In genomic region chr12:104494137-104494815, GRCh38 we compare ENCODE assay signal across 8 cellular contexts. TPM values are rescaled to one million over a fixed set of nuclear protein-coding genes. Genes with fewer than 3 reads are reported as not detected.
DNase-seq lines count a peak whose midpoint lies in the region; ATAC-seq and TF ChIP-seq lines count a peak whose summit lies in the region.

No MANE protein-coding gene starts in this region.

- H3K27ac Mint-ChIP-seq in T-helper 17 cell = peak overlapping the region; percentile 99

- WGBS in body of pancreas, 2 donors = 77 to 82% methylated on average over 9 to 13 of the region's 13 CpGs

- no peak for TF ChIP-seq CTCF in body of pancreas (IDR thresholded peaks at IDR 0.05)
- no peak for TF ChIP-seq CTCF in PC-3 (conservative IDR thresholded peaks at IDR 0.05; ENCODE audit: low read depth, low read length)

- DNase-seq in T-helper 17 cell = peak in 2 of 3 donors; percentile 21 to 27
- DNase-seq in body of pancreas = peak in 2 of 4 donors; percentile 23 to 39
- DNase-seq in sciatic nerve (ENCODE audit: low spot score) = no peak
- no peak for DNase-seq in globus pallidus (ENCODE audit: low spot score)
- no peak for DNase-seq in LoVo (ENCODE audit: low spot score)
- no peak for DNase-seq in PC-3

- no peaks in the 10 kb centered on the region for H3K9me2 ChIP-seq in PC-3 (replicated peaks; ENCODE audit: low read length)

- no peaks in the 10 kb centered on the region for H4K20me1 ChIP-seq in PC-3 (ENCODE audit: low read length)

- H3K79me2 ChIP-seq in PC-3 (ENCODE audit: low read length) = peaks cover 13% of the 10 kb centered on the region; the same call in 1 of the 2 replicates

- CTCF ChIA-PET in PC-3 (lab: Charles Lee) = no interaction called here

- H3K4me3 Mint-ChIP-seq in T-helper 17 cell = peak overlapping the region; percentile 77

- H3K36me3 Mint-ChIP-seq in T-helper 17 cell (ENCODE audit: low read depth) = peaks cover 7% of the 10 kb centered on the region

- intact Hi-C loops in body of pancreas (cut with DNase I) = no loop called here
- intact Hi-C loops in sciatic nerve (cut with DNase I) = no loop called here
- intact Hi-C loops in PC-3 (cut with micrococcal nuclease) = no loop called here

- no peak overlapping the region for H3K9ac ChIP-seq in PC-3 (ENCODE audit: low read length)

- H3K4me1 Mint-ChIP-seq in T-helper 17 cell = peaks cover 70% of the 10 kb centered on the region

- POLR2A ChIA-PET in PC-3 (lab: Charles Lee; ENCODE audit: unreplicated experiment) = no interaction called here

- ATAC-seq in GM19351 (IDR thresholded peaks at IDR 0.05; ENCODE audit: unreplicated experiment) = peak; percentile 60
- ATAC-seq in T-helper 17 cell = peak; percentile 53
- ATAC-seq in body of pancreas = peak; percentile 21
- ATAC-seq in sciatic nerve = peak; percentile 62
- ATAC-seq in GM21723 (IDR thresholded peaks at IDR 0.05; ENCODE audit: unreplicated experiment) = no peak
- no peak for ATAC-seq in PC-3

- no peak for TF ChIP-seq POLR2A in body of pancreas (IDR thresholded peaks at IDR 0.05)

- H3K9me3 ChIP-seq in T-helper 17 cell (ENCODE audit: control insufficient read depth, low read length, poor library complexity, severe bottlenecking) (no peaks in the 10 kb centered on the region), body of pancreas (no peaks in the 10 kb centered on the region), PC-3 (ENCODE audit: low read length) (no peaks in the 10 kb centered on the region)

- peaks cover 13% of the 10 kb centered on the region for H3K4me1 ChIP-seq in body of pancreas
- H3K4me1 ChIP-seq in PC-3 (ENCODE audit: insufficient read depth, low read length) = no peaks in the 10 kb centered on the region

- no peaks in the 10 kb centered on the region for H3K27me3 ChIP-seq in body of pancreas
- H3K27me3 ChIP-seq in PC-3 (ENCODE audit: low read length) = no peaks in the 10 kb centered on the region

- no TSS peak for BruUV-seq in PC-3 (replicated peaks; lab: Mats Ljungman, UMichigan)

- H3K27ac ChIP-seq in body of pancreas = peak overlapping the region in 1 of 4 donors; percentile 29
- no peak overlapping the region for H3K27ac ChIP-seq in PC-3 (ENCODE audit: low read length)

- H3K36me3 ChIP-seq in body of pancreas (replicated peaks in 1 of 2; ENCODE audit: insufficient read depth in 1 of 2, low read depth in 2 of 2) (no peaks in the 10 kb centered on the region), PC-3 (ENCODE audit: low read depth, low read length) (no peaks in the 10 kb centered on the region)

- no peaks in the 10 kb centered on the region for H3F3A ChIP-seq in PC-3 (ENCODE audit: low read length, unreplicated experiment)

- no peak overlapping the region for H2AFZ ChIP-seq in PC-3 (ENCODE audit: low read length)

- H3K4me3 ChIP-seq in body of pancreas (no peak overlapping the region), PC-3 (ENCODE audit: low read length) (no peak overlapping the region)

- no peaks in the 10 kb centered on the region for H3K27me3 Mint-ChIP-seq in T-helper 17 cell

- H3K4me2 ChIP-seq in PC-3 (ENCODE audit: low read length) = no peak overlapping the region

RNA-seq across cellular contexts. Expression of gene CHST11, which starts 37.5 kb away (rescaled TPM):
- total RNA-seq in T-helper 17 cell = 10 to 100 TPM; 76.6 to 78.3 TPM
- 10 to 100 TPM in 1 of 2 donors, 1 to 10 TPM in 1; 4.6 to 14.5 TPM for total RNA-seq in body of pancreas
- 19.2 TPM for total RNA-seq in sciatic nerve
- total RNA-seq in PC-3 (2014; rRNA removed) = 53.5 and 56.7 TPM in 2 replicates

Comparison
In these comparisons a context has a peak if more than half of its experiments do, and no peak if none do; other contexts are left out.
1. ATAC-seq: peak in GM19351 (single experiment), T-helper 17 cell (single experiment), body of pancreas (single experiment) and sciatic nerve (single experiment); none in GM21723 (single experiment) and PC-3 (single experiment).
2. DNase-seq: peak in T-helper 17 cell (2 of 3); none in sciatic nerve (single experiment), globus pallidus (single experiment), LoVo (single experiment) and PC-3 (single experiment).